1 cellular context compared by ENCODE assay signal in genomic region chr13:110259651-110260050, GRCh38.
TF ChIP-seq lines count a peak whose summit lies in the region.

No MANE protein-coding gene starts in this region.

TF ChIP-seq in endothelial cell of umbilical vein, 7 proteins besides CTCF, POLR2A, EP300 and RAD21:
- no peak for TF ChIP-seq MAX (IDR thresholded peaks at IDR 0.05; ENCODE audit: insufficient read depth, insufficient read length)
